In genomic region chr13:42478531-42479156, GRCh38 we compare ENCODE assay signal across 9 cellular contexts.
DNase-seq lines count a peak whose midpoint lies in the region; ATAC-seq, FAIRE-seq and TF ChIP-seq lines count a peak whose summit lies in the region.
"Had no signal": no experiment of that assay in that cellular context is flagged by ENCODE, and none has a peak within 500 bp of the region (broad histone marks: within the 10 kb centered on the region; RNA-seq: fewer than 3 reads in every experiment).

No MANE protein-coding gene starts in this region.

- TF ChIP-seq CTCF in epithelial cell of proximal tubule (conservative IDR thresholded peaks at IDR 0.05; ENCODE audit: low read depth, low read length): peak; percentile 49

- H3K36me3 ChIP-seq in small intestine (ENCODE audit: control insufficient read depth in 2 of 2, insufficient read depth in 2 of 2, low read length in 2 of 2) (no peaks in the 10 kb centered on the region), aorta (ENCODE audit: control insufficient read depth in 1 of 2, insufficient read depth in 2 of 2, low read length in 1 of 2) (no peaks in the 10 kb centered on the region)

- H3K36me3 Mint-ChIP-seq in activated CD8-positive, alpha-beta memory T cell treated with anti-CD3 and anti-CD28 coated beads, Interleukin-2, amount 10 ng/mL, durations not matched to agents 7 days and 5 days: peaks cover 4% of the 10 kb centered on the region

- H3K9me3 ChIP-seq in small intestine (ENCODE audit: control insufficient read depth, low read depth): no peaks in the 10 kb centered on the region
- no peaks in the 10 kb centered on the region for H3K9me3 ChIP-seq in aorta (ENCODE audit: control insufficient read depth, low read length)

- H3K27me3 ChIP-seq in small intestine (ENCODE audit: control insufficient read depth in 2 of 2, insufficient read depth in 2 of 2, low read length in 2 of 2) (no peaks in the 10 kb centered on the region), aorta (ENCODE audit: control insufficient read depth in 1 of 2, insufficient read depth in 2 of 2, low read length in 1 of 2) (no peaks in the 10 kb centered on the region)

- intact Hi-C loops in aorta (cut with DNase I): loop anchor here in 1 of 2 donors (10.0 kb wide), 1 partner anchor 1386 kb away; no protein-coding TSS in a partner anchor

- CTCF ChIA-PET in activated CD8-positive, alpha-beta memory T cell treated with anti-CD3 and anti-CD28 coated beads, Interleukin-2, amount 10 ng/mL, durations not matched to agents 7 days and 5 days (lab: Charles Lee): interaction anchor here (0.6 to 2.9 kb wide), 17 partner anchors 9 to 294 kb away, joined by 3 to 29 read pairs (median 4); partner anchors contain the start of gene AKAP11

- no peak for FAIRE-seq in small intestine (lab: Jason Lieb, UNC)

- 72 to 78% (median 77%) methylated on average over 3 of the region's 3 CpGs for WGBS in small intestine, 3 donors
- WGBS in aorta, 2 donors: 80 to 81% methylated on average over 3 of the region's 3 CpGs

- no peak overlapping the region for H3K4me3 Mint-ChIP-seq in activated CD8-positive, alpha-beta memory T cell treated with anti-CD3 and anti-CD28 coated beads, Interleukin-2, amount 10 ng/mL, durations not matched to agents 7 days and 5 days

- ATAC-seq in activated CD8-positive, alpha-beta memory T cell treated with anti-CD3 and anti-CD28 coated beads, Interleukin-2, amount 10 ng/mL, durations not matched to agents 7 days and 5 days: peak; percentile 51
- no peak for ATAC-seq in GM18873 (IDR thresholded peaks at IDR 0.05; ENCODE audit: low FRiP score, unreplicated experiment)
- no peak for ATAC-seq in aorta (ENCODE audit: low FRiP score)
- ATAC-seq: left ventricle myocardium superior had no signal

- DNase-seq in activated CD8-positive, alpha-beta memory T cell treated with anti-CD3 and anti-CD28 coated beads, Interleukin-2, amount 10 ng/mL, durations not matched to agents 7 days and 5 days: no peak
- DNase-seq in activated CD8-positive, alpha-beta memory T cell treated with anti-CD3 and anti-CD28 coated beads, Interleukin-2, amount 50 U/mL, for 48 hours: no peak
- DNase-seq in NCI-H460 (ENCODE audit: extremely low read depth, low read depth) (peak; percentile 41), epithelial cell of proximal tubule (ENCODE audit: low read depth) (no peak), small intestine (peak; percentile 25), aorta (no peak), NCI-H345 (lab: John Stamatoyannopoulos, UW) (no peak)
- DNase-seq: left ventricle myocardium superior had no signal

- no peaks in the 10 kb centered on the region for H3K27me3 Mint-ChIP-seq in activated CD8-positive, alpha-beta memory T cell treated with anti-CD3 and anti-CD28 coated beads, Interleukin-2, amount 10 ng/mL, durations not matched to agents 7 days and 5 days

- H3K4me1 Mint-ChIP-seq in activated CD8-positive, alpha-beta memory T cell treated with anti-CD3 and anti-CD28 coated beads, Interleukin-2, amount 10 ng/mL, durations not matched to agents 7 days and 5 days: peaks cover 6% of the 10 kb centered on the region

- H3K4me3 ChIP-seq in epithelial cell of proximal tubule (ENCODE audit: low read depth, low read length) (no peak overlapping the region), small intestine (ENCODE audit: low read depth in 1 of 2, low read length in 2 of 2) (no peak overlapping the region), aorta (ENCODE audit: low read length in 2 of 2) (no peak overlapping the region)

- no peaks in the 10 kb centered on the region for H3K9me3 Mint-ChIP-seq in activated CD8-positive, alpha-beta memory T cell treated with anti-CD3 and anti-CD28 coated beads, Interleukin-2, amount 10 ng/mL, durations not matched to agents 7 days and 5 days (ENCODE audit: low read depth)

- H3K4me1 ChIP-seq in small intestine (ENCODE audit: control insufficient read depth in 2 of 2, insufficient read depth in 1 of 2, low read depth in 1 of 2, low read length in 1 of 2): no peaks in the 10 kb centered on the region
- H3K4me1 ChIP-seq in aorta (ENCODE audit: control insufficient read depth in 1 of 2, insufficient read depth in 2 of 2, low read length in 2 of 2): no peaks in the 10 kb centered on the region

- H3K27ac Mint-ChIP-seq in activated CD8-positive, alpha-beta memory T cell treated with anti-CD3 and anti-CD28 coated beads, Interleukin-2, amount 10 ng/mL, durations not matched to agents 7 days and 5 days: no peak overlapping the region

- H3K27ac ChIP-seq in small intestine (ENCODE audit: low read depth in 1 of 2, low read length in 1 of 2) (no peak overlapping the region), aorta (ENCODE audit: low read depth in 1 of 2, low read length in 2 of 2) (no peak overlapping the region)

Comparison
In these comparisons a context has a peak if more than half of its experiments do, and no peak if none do; other contexts are left out.
1. DNase-seq: peak in NCI-H460 (single experiment) and small intestine (single experiment); none in activated CD8-positive, alpha-beta memory T cell treated with anti-CD3 and anti-CD28 coated beads, Interleukin-2, amount 10 ng/mL, durations not matched to agents 7 days and 5 days (single experiment), activated CD8-positive, alpha-beta memory T cell treated with anti-CD3 and anti-CD28 coated beads, Interleukin-2, amount 50 U/mL, for 48 hours (single experiment), epithelial cell of proximal tubule (single experiment), aorta (0 of 2) and NCI-H345 (single experiment).